8 cellular contexts compared by ENCODE assay signal in the genomic region with DNA sequence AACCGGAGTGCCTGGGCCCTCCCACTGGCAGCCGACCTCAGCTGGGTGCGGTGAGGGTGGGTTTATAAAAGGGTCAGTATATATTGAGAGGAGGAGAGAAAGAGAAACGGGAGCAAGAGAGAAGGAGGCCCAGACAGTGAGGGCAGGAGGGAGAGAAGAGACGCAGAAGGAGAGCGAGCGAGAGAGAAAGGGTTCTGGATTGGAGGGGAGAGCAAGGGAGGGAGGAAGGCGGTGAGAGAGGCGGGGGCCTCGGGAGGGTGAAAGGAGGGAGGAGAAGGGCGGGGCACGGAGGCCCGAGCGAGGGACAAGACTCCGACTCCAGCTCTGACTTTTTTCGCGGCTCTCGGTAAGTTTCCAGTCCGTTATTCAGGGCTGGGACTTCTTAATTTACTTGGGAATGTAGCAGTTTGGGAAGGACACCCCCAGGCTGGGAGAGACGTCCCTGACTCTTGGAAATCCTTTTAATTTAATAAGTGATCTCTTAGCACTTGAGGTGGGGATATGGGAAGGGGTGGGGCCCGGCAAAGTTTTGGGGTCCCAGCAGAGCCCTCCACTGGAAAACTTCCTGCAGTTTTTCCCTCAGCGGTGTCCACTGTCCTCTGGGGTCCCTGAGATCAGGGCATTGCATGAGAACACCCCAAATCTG. TPM values are rescaled to one million over a fixed set of nuclear protein-coding genes. Genes with fewer than 3 reads are reported as not detected.
DNase-seq lines count a peak whose midpoint lies in the region; ATAC-seq, FAIRE-seq and TF ChIP-seq lines count a peak whose summit lies in the region.

A gene with protein sequence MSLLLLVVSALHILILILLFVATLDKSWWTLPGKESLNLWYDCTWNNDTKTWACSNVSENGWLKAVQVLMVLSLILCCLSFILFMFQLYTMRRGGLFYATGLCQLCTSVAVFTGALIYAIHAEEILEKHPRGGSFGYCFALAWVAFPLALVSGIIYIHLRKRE (plus strand): TSS at position 288 of the 646 bp plus-strand sequence. CDS start 1,293 bp downstream, outside the sequence.

- H3K36me3 Mint-ChIP-seq in activated CD8-positive, alpha-beta T cell treated with anti-CD3 and anti-CD28 coated beads, Interleukin-2, amount 10 ng/mL, durations not matched to agents 7 days and 5 days (ENCODE audit: low read depth) = peaks cover 54% of the 10 kb centered on the region
- peaks cover 6% of the 10 kb centered on the region for H3K36me3 Mint-ChIP-seq in mesothelial cell of epicardium

- H3K4me1 Mint-ChIP-seq in activated CD8-positive, alpha-beta T cell treated with anti-CD3 and anti-CD28 coated beads, Interleukin-2, amount 10 ng/mL, durations not matched to agents 7 days and 5 days (ENCODE audit: low read depth) = peaks cover 83% of the 10 kb centered on the region
- peaks cover 61% of the 10 kb centered on the region for H3K4me1 Mint-ChIP-seq in mesothelial cell of epicardium

- DNase-seq in GM12864 (ENCODE audit: low read depth) (no peak), NCI-H82 (lab: John Stamatoyannopoulos, UW) (peak; percentile 88), mesothelial cell of epicardium (ENCODE audit: low spot score in 2 of 2, unreplicated experiment in 2 of 2) (peak; percentile 74 to 83), NCI-H2107 treated with DMSO at 0.1 percent for 48 hours (lab: John Stamatoyannopoulos, UW; ENCODE audit: unreplicated experiment) (no peak), D721Med (ENCODE audit: insufficient read length, low spot score) (no peak)
- peak; percentile 94 for DNase-seq in activated CD8-positive, alpha-beta T cell treated with anti-CD3 and anti-CD28 coated beads, Interleukin-2, amount 10 ng/mL, durations not matched to agents 7 days and 5 days
- peak; percentile 77 to 82 (median 78) for DNase-seq in effector memory CD4-positive, alpha-beta T cell
- peak; percentile 67 to 83 for DNase-seq in stimulated activated CD8-positive, alpha-beta memory T cell treated with anti-CD3 and anti-CD28 coated beads, Interleukin-4, amount 100 ng/mL, for 1 hour (ENCODE audit: low read depth in 2 of 2, low spot score in 1 of 2)

- H3K4me3 Mint-ChIP-seq in activated CD8-positive, alpha-beta T cell treated with anti-CD3 and anti-CD28 coated beads, Interleukin-2, amount 10 ng/mL, durations not matched to agents 7 days and 5 days = peak within 1 kb of the TSS; percentile 86
- H3K4me3 Mint-ChIP-seq in mesothelial cell of epicardium = peak within 1 kb of the TSS; percentile 73

- peak within 1 kb of the TSS; percentile 71 for H3K4me3 ChIP-seq in GM12864 (ENCODE audit: low read depth, low read length)
- peak within 1 kb of the TSS; percentile 83 for H3K4me3 ChIP-seq in effector memory CD4-positive, alpha-beta T cell (ENCODE audit: insufficient read depth, low read depth, low read length, poor library complexity, severe bottlenecking)

- H3K27me3 ChIP-seq in effector memory CD4-positive, alpha-beta T cell (replicated peaks; ENCODE audit: control insufficient read depth, insufficient read depth, low read length, poor library complexity, severe bottlenecking) = no peaks in the 10 kb centered on the region

- no peak for FAIRE-seq in D721Med (lab: Jason Lieb, UNC)

- CTCF ChIA-PET in activated CD8-positive, alpha-beta T cell treated with anti-CD3 and anti-CD28 coated beads, Interleukin-2, amount 10 ng/mL, durations not matched to agents 7 days and 5 days (lab: Charles Lee) = interaction anchor here (0.5 to 15.7 kb wide), 3 partner anchors 10 to 165 kb away, joined by 3 to 496 read pairs (median 3); partner anchors contain the start of gene KDELR1

- peaks cover 75% of the 10 kb centered on the region for H3K4me1 ChIP-seq in effector memory CD4-positive, alpha-beta T cell (ENCODE audit: control insufficient read depth, insufficient read depth, low read length, poor library complexity, severe bottlenecking)

- TF ChIP-seq CTCF in GM12864 (IDR thresholded peaks at IDR 0.05; ENCODE audit: low read depth, low read length, missing control alignments) = no peak
- TF ChIP-seq CTCF in mesothelial cell of epicardium (IDR thresholded peaks at IDR 0.05; ENCODE audit: unreplicated experiment) = no peak
- TF ChIP-seq CTCF in D721Med (IDR thresholded peaks at IDR 0.05; ENCODE audit: insufficient read depth, missing control alignments) = no peak

- H3K27ac ChIP-seq in effector memory CD4-positive, alpha-beta T cell (ENCODE audit: insufficient read depth, low read length, poor library complexity, severe bottlenecking) = peak within 1 kb of the TSS; percentile 100

- H3K36me3 ChIP-seq in effector memory CD4-positive, alpha-beta T cell (ENCODE audit: control insufficient read depth, insufficient read depth, low read length) = peaks cover 17% of the 10 kb centered on the region

- peak within 1 kb of the TSS; percentile 91 for H3K27ac Mint-ChIP-seq in activated CD8-positive, alpha-beta T cell treated with anti-CD3 and anti-CD28 coated beads, Interleukin-2, amount 10 ng/mL, durations not matched to agents 7 days and 5 days
- H3K27ac Mint-ChIP-seq in mesothelial cell of epicardium = peak within 1 kb of the TSS; percentile 91

- no peaks in the 10 kb centered on the region for H3K9me3 ChIP-seq in effector memory CD4-positive, alpha-beta T cell (ENCODE audit: control insufficient read depth, low read length)

- H3K27me3 Mint-ChIP-seq in activated CD8-positive, alpha-beta T cell treated with anti-CD3 and anti-CD28 coated beads, Interleukin-2, amount 10 ng/mL, durations not matched to agents 7 days and 5 days (ENCODE audit: low read depth) = no peaks in the 10 kb centered on the region
- H3K27me3 Mint-ChIP-seq in mesothelial cell of epicardium (ENCODE audit: low read depth) = no peaks in the 10 kb centered on the region

- POLR2A ChIA-PET in activated CD8-positive, alpha-beta T cell treated with anti-CD3 and anti-CD28 coated beads, Interleukin-2, amount 10 ng/mL, durations not matched to agents 7 days and 5 days (lab: Charles Lee) = interaction anchor here (1.3 to 8.6 kb wide), 2 partner anchors 6 to 122 kb away, joined by 3 to 125 read pairs; no protein-coding TSS in a partner anchor

- peaks cover 3% of the 10 kb centered on the region for H3K9me3 Mint-ChIP-seq in activated CD8-positive, alpha-beta T cell treated with anti-CD3 and anti-CD28 coated beads, Interleukin-2, amount 10 ng/mL, durations not matched to agents 7 days and 5 days (ENCODE audit: insufficient read depth)
- no peaks in the 10 kb centered on the region for H3K9me3 Mint-ChIP-seq in mesothelial cell of epicardium

- ATAC-seq in activated CD8-positive, alpha-beta T cell treated with anti-CD3 and anti-CD28 coated beads, Interleukin-2, amount 10 ng/mL, durations not matched to agents 7 days and 5 days = peak; percentile 35

RNA-seq across cellular contexts. Expression of the gene that starts here (rescaled TPM):
- total RNA-seq in activated CD8-positive, alpha-beta T cell treated with anti-CD3 and anti-CD28 coated beads, Interleukin-2, amount 10 ng/mL, durations not matched to agents 7 days and 5 days = 100 to 1,000 TPM; 300 to 320 TPM
- total RNA-seq in mesothelial cell of epicardium = 50.2 to 57.3 TPM (median 52.5 TPM) in 3 replicates

Comparison
In these comparisons a context has a peak if more than half of its experiments do, and no peak if none do; other contexts are left out.
1. DNase-seq: peak in NCI-H82 (single experiment), activated CD8-positive, alpha-beta T cell treated with anti-CD3 and anti-CD28 coated beads, Interleukin-2, amount 10 ng/mL, durations not matched to agents 7 days and 5 days (single experiment), effector memory CD4-positive, alpha-beta T cell (3 of 3), mesothelial cell of epicardium (2 of 2) and stimulated activated CD8-positive, alpha-beta memory T cell treated with anti-CD3 and anti-CD28 coated beads, Interleukin-4, amount 100 ng/mL, for 1 hour (2 of 2); none in GM12864 (single experiment), NCI-H2107 treated with DMSO at 0.1 percent for 48 hours (single experiment) and D721Med (single experiment).